8 cellular contexts compared by ENCODE assay signal in the genomic region with DNA sequence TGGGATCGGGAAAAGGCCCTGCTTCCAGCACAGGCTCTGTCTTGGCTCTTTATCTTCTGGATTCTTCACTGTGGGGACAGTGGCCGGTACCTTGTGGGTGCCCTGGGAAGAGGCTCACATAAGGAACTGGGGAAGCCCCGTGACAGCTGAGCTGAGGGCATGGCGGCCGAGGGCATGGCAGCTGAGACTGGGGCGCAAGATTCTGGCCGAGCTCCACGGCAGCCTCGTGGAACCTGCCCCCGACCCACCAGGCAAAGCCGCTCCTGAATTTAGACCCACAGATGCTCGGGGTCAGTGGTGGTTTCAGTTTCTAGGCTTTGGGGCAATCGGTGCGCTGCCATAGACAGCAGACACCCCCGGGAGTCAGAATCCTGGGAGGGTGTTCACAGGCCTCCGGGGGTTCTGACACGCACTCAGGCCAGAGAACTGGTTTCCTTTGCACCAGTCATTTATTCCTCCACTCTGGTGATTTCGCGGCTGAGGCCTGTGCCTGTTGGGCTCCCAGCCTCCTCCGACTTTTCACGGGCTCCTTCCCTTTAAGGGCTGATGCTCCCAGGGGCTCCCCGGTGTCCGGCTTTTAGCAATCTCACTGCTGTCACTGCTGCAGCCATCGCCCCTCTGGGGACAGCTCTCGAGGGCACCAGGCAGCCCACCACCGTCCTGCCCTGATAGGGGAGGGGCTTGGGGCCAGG.
"Had no signal": no experiment of that assay in that cellular context is flagged by ENCODE, and none has a peak within 500 bp of the region (broad histone marks: within the 10 kb centered on the region; RNA-seq: fewer than 3 reads in every experiment).

No MANE protein-coding gene starts in this region.

- H3K9ac ChIP-seq: GM23248 had no signal

- H3K4me3 ChIP-seq: GM23248, K562 had no signal

- H3K4me3 Mint-ChIP-seq: H9 had no signal

- H3K27ac ChIP-seq: GM23248 had no signal

- ATAC-seq: K562 had no signal

- H3K27ac Mint-ChIP-seq: H9 had no signal

- DNase-seq: GM23248, GOT3, H9, HCEC 1CT, IMR-90, KG1 had no signal

- FAIRE-seq: H54, K562 had no signal

- H2AFZ ChIP-seq: GM23248 had no signal
